In genomic region chr5:2701592-2701991, GRCh38 we compare ENCODE assay signal across 25 cellular contexts. TPM values are rescaled to one million over a fixed set of nuclear protein-coding genes. Genes with fewer than 3 reads are reported as not detected.
DNase-seq lines count a peak whose midpoint lies in the region; ATAC-seq, FAIRE-seq and TF ChIP-seq lines count a peak whose summit lies in the region.
"Had no signal": no experiment of that assay in that cellular context is flagged by ENCODE, and none has a peak within 500 bp of the region (broad histone marks: within the 10 kb centered on the region; RNA-seq: fewer than 3 reads in every experiment).

No MANE protein-coding gene starts in this region.

- TF ChIP-seq CTCF in HepG2 (CRISPR knock-in tag; IDR thresholded peaks at IDR 0.05) (no peak), right lobe of liver (IDR thresholded peaks at IDR 0.05) (no peak), coronary artery (IDR thresholded peaks at IDR 0.05) (no peak), neural crest cell (conservative IDR thresholded peaks at IDR 0.05) (peak; percentile 29), type B pancreatic cell (conservative IDR thresholded peaks at IDR 0.05) (peak; percentile 35), esophagus squamous epithelium (IDR thresholded peaks at IDR 0.05) (no peak), left ventricle myocardium inferior (IDR thresholded peaks at IDR 0.05; ENCODE audit: borderline replicate concordance) (no peak)

- CTCF ChIA-PET in HepG2 (lab: Yijun Ruan, JAX; ENCODE audit: low intra/inter-chr PET ratio, low total read pairs), result no interaction called here
- CTCF ChIA-PET in T-cell (lab: Charles Lee), result no interaction called here

- no peak overlapping the region for H3K4me2 ChIP-seq in HepG2 (ENCODE audit: low read depth, low read length)

- H3K9ac ChIP-seq in HepG2 (ENCODE audit: insufficient read depth, low read depth, low read length), result no peak overlapping the region

- H4K20me1 ChIP-seq in HepG2 (ENCODE audit: insufficient read depth, low read length), result no peaks in the 10 kb centered on the region

- no peak for FAIRE-seq in HepG2 (lab: Jason Lieb, UNC)
- FAIRE-seq: GM12891 had no signal

- no peak overlapping the region for H3K27ac ChIP-seq in HepG2 (ENCODE audit: extremely low read length, insufficient read depth, low read length)
- H3K27ac ChIP-seq in right lobe of liver, result no peak overlapping the region
- H3K27ac ChIP-seq in coronary artery, result no peak overlapping the region
- no peak overlapping the region for H3K27ac ChIP-seq in esophagus squamous epithelium
- H3K27ac ChIP-seq in left ventricle myocardium inferior (replicated peaks), result no peak overlapping the region
- H3K27ac ChIP-seq: C4-2B had no signal

- no peak overlapping the region for H3K4me3 Mint-ChIP-seq in neural crest cell
- no peak overlapping the region for H3K4me3 Mint-ChIP-seq in type B pancreatic cell
- H3K4me3 Mint-ChIP-seq in T-cell, result no peak overlapping the region
- H3K4me3 Mint-ChIP-seq: CD8-positive, alpha-beta memory T cell; IgD-negative memory B cell had no signal

- no peak for TF ChIP-seq RAD21 in HepG2 (CRISPR knock-in tag; IDR thresholded peaks at IDR 0.05)

- H3K27me3 ChIP-seq in HepG2 (ENCODE audit: control insufficient read depth in 1 of 2, insufficient read depth in 2 of 2, low read length in 2 of 2), result peaks cover 4 to 59% of the 10 kb centered on the region in 2 experiments; a peak in 4 of 5 replicates
- no peaks in the 10 kb centered on the region for H3K27me3 ChIP-seq in right lobe of liver
- H3K27me3 ChIP-seq in esophagus squamous epithelium, result peaks cover 0 to 24% (median 0%) of the 10 kb centered on the region in 4 donors
- H3K27me3 ChIP-seq in left ventricle myocardium inferior (ENCODE audit: low read depth), result peaks cover 80% of the 10 kb centered on the region

- no peak overlapping the region for H2AFZ ChIP-seq in HepG2 (ENCODE audit: low read length)

- DNase-seq in HepG2 (ENCODE audit: low spot score), result no peak
- no peak for DNase-seq in right lobe of liver
- DNase-seq in coronary artery (ENCODE audit: low spot score), result peak; percentile 41
- no peak for DNase-seq in neural crest cell (ENCODE audit: low read depth, low spot score)
- DNase-seq in type B pancreatic cell (ENCODE audit: extremely low spot score, unreplicated experiment), result no peak
- no peak for DNase-seq in esophagus squamous epithelium (lab: John Stamatoyannopoulos, UW)
- DNase-seq in left ventricle myocardium inferior, result no peak
- no peak for DNase-seq in T-cell
- DNase-seq: Calu3; CD8-positive, alpha-beta memory T cell; DMS153; GOT3; Kasumi-1; NCI-H1417; NCI-H187; NCI-H2107; NCI-H446 treated with DMSO at 0.1 percent for 48 hours; NCI-H526 treated with DMSO at 0.1 percent for 48 hours; SHP77 had no signal

- ATAC-seq in HepG2, result peak; percentile 63
- ATAC-seq in right lobe of liver, result no peak
- no peak for ATAC-seq in T-cell (replicated peaks in 1 of 4)

- H3K4me1 ChIP-seq in HepG2 (ENCODE audit: insufficient read depth, low read length), result 0 out of 2 replicates have a peak, but pooled peaks cover 6% of the 10 kb centered on the region
- no peaks in the 10 kb centered on the region for H3K4me1 ChIP-seq in right lobe of liver
- no peaks in the 10 kb centered on the region for H3K4me1 ChIP-seq in esophagus squamous epithelium
- H3K4me1 ChIP-seq in left ventricle myocardium inferior, result no peaks in the 10 kb centered on the region

- H3K79me2 ChIP-seq in HepG2 (ENCODE audit: insufficient read depth, low read length), result no peaks in the 10 kb centered on the region

- H3K27ac Mint-ChIP-seq in neural crest cell (ENCODE audit: unreplicated experiment) (no peak overlapping the region), type B pancreatic cell (no peak overlapping the region), T-cell (no peak overlapping the region)
- H3K27ac Mint-ChIP-seq: CD8-positive, alpha-beta memory T cell; IgD-negative memory B cell had no signal

- intact Hi-C loops in HepG2 (cut with micrococcal nuclease; ENCODE audit: unreplicated experiment) (no loop called here), right lobe of liver (cut with DNase I) (no loop called here), esophagus squamous epithelium (cut with DNase I) (no loop called here), left ventricle myocardium inferior (cut with micrococcal nuclease) (no loop called here)

- BruUV-seq in HepG2 (replicated peaks; lab: Mats Ljungman, UMichigan), result no TSS peak

- in situ Hi-C loops in HepG2 (cut with HindIII; ENCODE audit: extremely low pct_ligation_motif_present, low pct_unique_long_range_greater_than_20kb), result no loop called here

- 2% methylated on average over 7 of the region's 10 CpGs for WGBS in HepG2 (ENCODE audit: low lambda C conversion rate)
- WGBS in right lobe of liver (ENCODE audit: insufficient coverage, low coverage, low lambda C conversion rate, missing lambda C conversion rate), result 0% methylated on average over 1 of the region's 10 CpGs
- WGBS in esophagus squamous epithelium, 2 donors, result 39 to 46% methylated on average over 2 to 4 of the region's 10 CpGs

- peaks cover 5% of the 10 kb centered on the region for H3K4me1 Mint-ChIP-seq in neural crest cell
- H3K4me1 Mint-ChIP-seq in type B pancreatic cell (ENCODE audit: unreplicated experiment), result peaks cover 7% of the 10 kb centered on the region
- no peaks in the 10 kb centered on the region for H3K4me1 Mint-ChIP-seq in T-cell
- H3K4me1 Mint-ChIP-seq: CD8-positive, alpha-beta memory T cell; IgD-negative memory B cell had no signal

- H3K4me3 ChIP-seq in HepG2 (replicated peaks in 1 of 3; ENCODE audit: insufficient read depth in 1 of 3, low read depth in 2 of 3, low read length in 3 of 3), result no peak overlapping the region
- no peak overlapping the region for H3K4me3 ChIP-seq in right lobe of liver
- no peak overlapping the region for H3K4me3 ChIP-seq in coronary artery
- no peak overlapping the region for H3K4me3 ChIP-seq in esophagus squamous epithelium
- H3K4me3 ChIP-seq in left ventricle myocardium inferior, result no peak overlapping the region

- H3K9me3 Mint-ChIP-seq in neural crest cell (no peaks in the 10 kb centered on the region), type B pancreatic cell (no peaks in the 10 kb centered on the region), T-cell (peaks cover 3 to 6% (median 3%) of the 10 kb centered on the region in 3 donors)

- H3K9me3 ChIP-seq in HepG2 (ENCODE audit: low read length), result no peaks in the 10 kb centered on the region
- H3K9me3 ChIP-seq in right lobe of liver, result no peaks in the 10 kb centered on the region
- no peaks in the 10 kb centered on the region for H3K9me3 ChIP-seq in esophagus squamous epithelium
- H3K9me3 ChIP-seq in left ventricle myocardium inferior (replicated peaks), result no peaks in the 10 kb centered on the region

- H3K27me3 Mint-ChIP-seq in neural crest cell (ENCODE audit: low read depth) (peaks cover 6% of the 10 kb centered on the region), type B pancreatic cell (peaks cover 16% of the 10 kb centered on the region), T-cell (peaks cover 0 to 4% of the 10 kb centered on the region in 2 donors)
- H3K27me3 Mint-ChIP-seq: CD8-positive, alpha-beta memory T cell; IgD-negative memory B cell had no signal

- TF ChIP-seq POLR2A in HepG2 (IDR thresholded peaks at IDR 0.05; ENCODE audit: insufficient read depth in 1 of 2, low read depth in 2 of 2, low read length in 2 of 2), result no peak
- TF ChIP-seq POLR2A in right lobe of liver (IDR thresholded peaks at IDR 0.05), result no peak
- TF ChIP-seq POLR2A in esophagus squamous epithelium (IDR thresholded peaks at IDR 0.05), result no peak

- H3K36me3 Mint-ChIP-seq in neural crest cell (ENCODE audit: low read depth) (no peaks in the 10 kb centered on the region), type B pancreatic cell (no peaks in the 10 kb centered on the region), T-cell (no peaks in the 10 kb centered on the region)
- H3K36me3 Mint-ChIP-seq: CD8-positive, alpha-beta memory T cell had no signal

- TF ChIP-seq EP300 in HepG2 (IDR thresholded peaks at IDR 0.05; ENCODE audit: low read depth in 2 of 2, low read length in 2 of 2) (no peak), HepG2 (CRISPR knock-in tag; IDR thresholded peaks at IDR 0.05; ENCODE audit: borderline replicate concordance) (no peak)

- POLR2A ChIA-PET in HepG2 (lab: Yijun Ruan, JAX), result no interaction called here
- POLR2A ChIA-PET in T-cell (lab: Charles Lee), result no interaction called here

- H3K36me3 ChIP-seq in HepG2 (replicated peaks in 1 of 2; ENCODE audit: control insufficient read depth in 1 of 2, insufficient read depth in 2 of 2, low read length in 2 of 2) (no peaks in the 10 kb centered on the region), right lobe of liver (no peaks in the 10 kb centered on the region), esophagus squamous epithelium (no peaks in the 10 kb centered on the region), left ventricle myocardium inferior (no peaks in the 10 kb centered on the region)

TF ChIP-seq in HepG2, 621 proteins besides CTCF, POLR2A, EP300 and RAD21 (continues in another document):
- no peak for TF ChIP-seq TCF7L2 (IDR thresholded peaks at IDR 0.05; ENCODE audit: low read depth, low read length)

RNA-seq across cellular contexts. Expression of gene IRX2, which starts 49.9 kb away (rescaled TPM):
- total RNA-seq in HepG2 (2016; rRNA removed; fragmentation: Illumina TruSeq; extraction: Trizol) (not detected in 2 replicates), right lobe of liver (not detected), neural crest cell (41.6 and 42.5 TPM in 2 replicates), type B pancreatic cell (ENCODE audit: low replicate concordance) (31.4 and 42.2 TPM in 2 replicates), esophagus squamous epithelium (1 to 10 TPM; 5.0 to 7.6 (median 6.0) TPM), left ventricle myocardium inferior (6.2 TPM), T-cell (under 1 TPM in 2 of 5 donors, not detected in 3; 0.13 to 0.26 TPM)
- total RNA-seq in HepG2 (2016; cell fraction: cytosol; rRNA removed; fragmentation: Illumina TruSeq; extraction: Trizol; ENCODE audit: low read depth), result not detected in 2 replicates
- not detected in 2 replicates for total RNA-seq in HepG2 (2016; cell fraction: insoluble cytoplasmic fraction; rRNA removed; fragmentation: Illumina TruSeq; extraction: Trizol)
- total RNA-seq in HepG2 (2016; cell fraction: membrane; rRNA removed; fragmentation: Illumina TruSeq; extraction: Trizol), result not detected in 2 replicates
- total RNA-seq in HepG2 (2016; cell fraction: nucleus; rRNA removed; fragmentation: Illumina TruSeq; extraction: Trizol), result not detected in 2 replicates
- polyA plus RNA-seq in HepG2 (2011; rRNA removed), result not detected in 2 replicates
- polyA plus RNA-seq in HepG2 (2011; cell fraction: cytosol; rRNA removed), result not detected in 2 replicates
- polyA plus RNA-seq in HepG2 (2011; cell fraction: nucleus; rRNA removed), result not detected in 2 replicates
- polyA plus RNA-seq in HepG2 (2012), result not detected in 2 replicates
- polyA plus RNA-seq in HepG2 (2016; cell fraction: cytosol; fragmentation: Illumina TruSeq; extraction: Trizol; ENCODE audit: low read depth), result not detected in 2 replicates
- not detected in 2 replicates for polyA plus RNA-seq in HepG2 (2016; cell fraction: insoluble cytoplasmic fraction; fragmentation: Illumina TruSeq; extraction: Trizol; ENCODE audit: low read depth)
- polyA plus RNA-seq in HepG2 (2016; cell fraction: membrane; fragmentation: Illumina TruSeq; extraction: Trizol; ENCODE audit: low read depth), result not detected in 2 replicates
- polyA plus RNA-seq in HepG2 (2016; cell fraction: nucleus; fragmentation: Illumina TruSeq; extraction: Trizol; ENCODE audit: insufficient read depth, low read depth), result not detected in 2 replicates
- polyA minus RNA-seq in HepG2 (2011; rRNA and poly(A)+ RNA removed; ENCODE audit: low replicate concordance), result not detected in 2 replicates
- polyA minus RNA-seq in HepG2 (2011; cell fraction: cytosol; rRNA and poly(A)+ RNA removed), result not detected in 2 replicates
- not detected in 2 replicates for polyA minus RNA-seq in HepG2 (2011; cell fraction: nucleus; rRNA and poly(A)+ RNA removed)
- total RNA-seq: A172; Calu3; CD8-positive, alpha-beta memory T cell; G401 had no signal
- polyA plus RNA-seq: AG04450; CD8-positive, alpha-beta memory T cell; IgD-negative memory B cell had no signal

Comparison
In these comparisons a context has a peak if more than half of its experiments do, and no peak if none do; other contexts are left out.
1. CTCF ChIP-seq: peak in neural crest cell (single experiment) and type B pancreatic cell (single experiment); none in HepG2 (single experiment), right lobe of liver (0 of 4), coronary artery (single experiment), esophagus squamous epithelium (0 of 6) and left ventricle myocardium inferior (single experiment).